In the genomic region with DNA sequence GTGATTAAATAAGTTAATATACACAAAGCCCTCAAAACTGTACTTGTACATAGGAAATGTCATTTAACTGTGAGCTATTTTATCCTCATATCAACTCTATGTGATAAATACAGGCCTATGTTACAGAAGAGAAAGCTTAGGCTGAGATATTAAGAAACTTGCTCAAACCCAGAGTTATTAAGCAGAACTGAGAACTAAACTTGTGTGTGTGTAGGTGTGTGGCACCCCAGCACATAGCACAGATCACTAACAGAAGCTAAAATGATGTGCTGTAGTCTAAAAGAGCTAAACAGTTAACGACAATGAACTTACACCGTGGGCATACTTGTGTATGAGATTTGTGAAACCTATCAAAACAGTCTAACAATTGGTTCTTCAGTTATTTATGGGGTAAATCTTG, we compare ENCODE assay signal across 15 cellular contexts. TPM values are rescaled to one million over a fixed set of nuclear protein-coding genes. Genes with fewer than 3 reads are reported as not detected.
DNase-seq lines count a peak whose midpoint lies in the region; ATAC-seq, FAIRE-seq and TF ChIP-seq lines count a peak whose summit lies in the region.
"Had no signal": no experiment of that assay in that cellular context is flagged by ENCODE, and none has a peak within 500 bp of the region (broad histone marks: within the 10 kb centered on the region; RNA-seq: fewer than 3 reads in every experiment).

No MANE protein-coding gene starts in this region.

- no peaks in the 10 kb centered on the region for H3K27me3 ChIP-seq in HepG2 (ENCODE audit: control insufficient read depth in 1 of 2, insufficient read depth in 2 of 2, low read length in 2 of 2)
- H3K27me3 ChIP-seq: uterus had no signal

- H3K36me3 ChIP-seq in HepG2 (replicated peaks in 1 of 2; ENCODE audit: control insufficient read depth in 1 of 2, insufficient read depth in 2 of 2, low read length in 2 of 2) = peaks cover 0 to 19% of the 10 kb centered on the region in 2 experiments; a peak in 3 of 5 replicates
- H3K36me3 ChIP-seq: uterus had no signal

- intact Hi-C loops in HepG2 (cut with micrococcal nuclease; ENCODE audit: unreplicated experiment) (no loop called here), Right ventricle myocardium superior (cut with DNase I) (no loop called here)

- peak; percentile 87 for ATAC-seq in GM18867 (IDR thresholded peaks at IDR 0.05; ENCODE audit: unreplicated experiment)
- peak; percentile 81 for ATAC-seq in GM21528 (IDR thresholded peaks at IDR 0.05; ENCODE audit: low FRiP score, unreplicated experiment)
- peak; percentile 82 for ATAC-seq in HG03066 (IDR thresholded peaks at IDR 0.05; ENCODE audit: low read depth, unreplicated experiment)
- no peak for ATAC-seq in memory B cell (ENCODE audit: low read depth)
- no peak for ATAC-seq in HepG2
- no peak for ATAC-seq in Right ventricle myocardium superior (ENCODE audit: poor library complexity)

- no peak overlapping the region for H3K9ac ChIP-seq in HepG2 (ENCODE audit: insufficient read depth, low read depth, low read length)

- POLR2A ChIA-PET in RWPE1 (lab: Yijun Ruan, JAX; ENCODE audit: low non-redundant PET) (no interaction called here), HepG2 (lab: Yijun Ruan, JAX) (no interaction called here)

- H3K4me3 ChIP-seq in HepG2 (replicated peaks in 1 of 3; ENCODE audit: insufficient read depth in 1 of 3, low read depth in 2 of 3, low read length in 3 of 3) = no peak overlapping the region
- H3K4me3 ChIP-seq: uterus had no signal

- CTCF ChIA-PET in RWPE1 (lab: Yijun Ruan, JAX) = no interaction called here
- CTCF ChIA-PET in HepG2 (lab: Yijun Ruan, JAX; ENCODE audit: low intra/inter-chr PET ratio, low total read pairs) = no interaction called here

- in situ Hi-C loops in HepG2 (cut with HindIII; ENCODE audit: extremely low pct_ligation_motif_present, low pct_unique_long_range_greater_than_20kb) = no loop called here

- peak overlapping the region; percentile 67 for H3K27ac Mint-ChIP-seq in memory B cell
- H3K27ac Mint-ChIP-seq: activated CD4-positive, alpha-beta T cell treated with anti-CD3 and anti-CD28 coated beads, Interleukin-2, amount 10 ng/mL, durations not matched to agents 7 days and 5 days had no signal

- TF ChIP-seq CTCF in RWPE1 (conservative IDR thresholded peaks at IDR 0.05; ENCODE audit: low read depth) = no peak
- no peak for TF ChIP-seq CTCF in HepG2 (CRISPR knock-in tag; IDR thresholded peaks at IDR 0.05)

- no peaks in the 10 kb centered on the region for H4K20me1 ChIP-seq in HepG2 (ENCODE audit: insufficient read depth, low read length)

- DNase-seq in memory B cell (ENCODE audit: low spot score in 2 of 2) (no peak), DMS53 (lab: John Stamatoyannopoulos, UW) (no peak), RWPE1 (ENCODE audit: low spot score) (no peak), HepG2 (ENCODE audit: low spot score) (no peak), Right ventricle myocardium superior (no peak)
- DNase-seq: activated CD4-positive, alpha-beta T cell treated with anti-CD3 and anti-CD28 coated beads, Interleukin-2, amount 10 ng/mL, durations not matched to agents 7 days and 5 days; KBM-7; mammary epithelial cell; NCI-H2227 treated with DMSO at 0.1 percent for 48 hours; uterus had no signal

- no peak overlapping the region for H2AFZ ChIP-seq in HepG2 (ENCODE audit: low read length)

- no peaks in the 10 kb centered on the region for H3K4me1 ChIP-seq in HepG2 (ENCODE audit: insufficient read depth, low read length)
- H3K4me1 ChIP-seq: uterus had no signal

- peaks cover 32% of the 10 kb centered on the region for H3K4me1 Mint-ChIP-seq in memory B cell

- TF ChIP-seq RAD21 in HepG2 (CRISPR knock-in tag; IDR thresholded peaks at IDR 0.05) = no peak

- 97% methylated on average over 2 of the region's 2 CpGs for WGBS in HepG2 (ENCODE audit: low lambda C conversion rate)

- TF ChIP-seq EP300 in HepG2 (IDR thresholded peaks at IDR 0.05; ENCODE audit: low read depth in 2 of 2, low read length in 2 of 2) = no peak
- no peak for TF ChIP-seq EP300 in HepG2 (CRISPR knock-in tag; IDR thresholded peaks at IDR 0.05; ENCODE audit: borderline replicate concordance)

- no peaks in the 10 kb centered on the region for H3K27me3 Mint-ChIP-seq in memory B cell
- H3K27me3 Mint-ChIP-seq: activated CD4-positive, alpha-beta T cell treated with anti-CD3 and anti-CD28 coated beads, Interleukin-2, amount 10 ng/mL, durations not matched to agents 7 days and 5 days; activated naive CD4-positive, alpha-beta T cell treated with anti-CD3 and anti-CD28 coated beads, Interleukin-2, amount 50 U/mL, for 24 hours had no signal

- FAIRE-seq in HepG2 (lab: Jason Lieb, UNC) = no peak
- FAIRE-seq: colon had no signal

- H3K79me2 ChIP-seq in HepG2 (ENCODE audit: insufficient read depth, low read length) = peaks cover 2% of the 10 kb centered on the region

- H3K4me3 Mint-ChIP-seq in memory B cell = no peak overlapping the region
- H3K4me3 Mint-ChIP-seq: activated CD4-positive, alpha-beta T cell treated with anti-CD3 and anti-CD28 coated beads, Interleukin-2, amount 10 ng/mL, durations not matched to agents 7 days and 5 days; activated naive CD4-positive, alpha-beta T cell treated with anti-CD3 and anti-CD28 coated beads, Interleukin-2, amount 50 U/mL, for 24 hours had no signal

- TF ChIP-seq POLR2A in HepG2 (IDR thresholded peaks at IDR 0.05; ENCODE audit: insufficient read depth in 1 of 2, low read depth in 2 of 2, low read length in 2 of 2) = no peak

- BruUV-seq in HepG2 (replicated peaks; lab: Mats Ljungman, UMichigan) = no TSS peak

- H3K36me3 Mint-ChIP-seq in memory B cell = peaks cover 9% of the 10 kb centered on the region

- no peak overlapping the region for H3K27ac ChIP-seq in RWPE1
- no peak overlapping the region for H3K27ac ChIP-seq in HepG2 (ENCODE audit: extremely low read length, insufficient read depth, low read length)
- H3K27ac ChIP-seq: uterus had no signal

- H3K9me3 Mint-ChIP-seq in memory B cell = no peaks in the 10 kb centered on the region
- H3K9me3 Mint-ChIP-seq: activated CD4-positive, alpha-beta T cell treated with anti-CD3 and anti-CD28 coated beads, Interleukin-2, amount 10 ng/mL, durations not matched to agents 7 days and 5 days; activated naive CD4-positive, alpha-beta T cell treated with anti-CD3 and anti-CD28 coated beads, Interleukin-2, amount 50 U/mL, for 24 hours had no signal

- no peaks in the 10 kb centered on the region for H3K9me3 ChIP-seq in HepG2 (ENCODE audit: low read length)
- H3K9me3 ChIP-seq: uterus had no signal

- H3K4me2 ChIP-seq in HepG2 (ENCODE audit: low read depth, low read length) = no peak overlapping the region

TF ChIP-seq in HepG2, 621 proteins besides CTCF, POLR2A, EP300 and RAD21 (continues in another document):
- TF ChIP-seq, protein P1, sequence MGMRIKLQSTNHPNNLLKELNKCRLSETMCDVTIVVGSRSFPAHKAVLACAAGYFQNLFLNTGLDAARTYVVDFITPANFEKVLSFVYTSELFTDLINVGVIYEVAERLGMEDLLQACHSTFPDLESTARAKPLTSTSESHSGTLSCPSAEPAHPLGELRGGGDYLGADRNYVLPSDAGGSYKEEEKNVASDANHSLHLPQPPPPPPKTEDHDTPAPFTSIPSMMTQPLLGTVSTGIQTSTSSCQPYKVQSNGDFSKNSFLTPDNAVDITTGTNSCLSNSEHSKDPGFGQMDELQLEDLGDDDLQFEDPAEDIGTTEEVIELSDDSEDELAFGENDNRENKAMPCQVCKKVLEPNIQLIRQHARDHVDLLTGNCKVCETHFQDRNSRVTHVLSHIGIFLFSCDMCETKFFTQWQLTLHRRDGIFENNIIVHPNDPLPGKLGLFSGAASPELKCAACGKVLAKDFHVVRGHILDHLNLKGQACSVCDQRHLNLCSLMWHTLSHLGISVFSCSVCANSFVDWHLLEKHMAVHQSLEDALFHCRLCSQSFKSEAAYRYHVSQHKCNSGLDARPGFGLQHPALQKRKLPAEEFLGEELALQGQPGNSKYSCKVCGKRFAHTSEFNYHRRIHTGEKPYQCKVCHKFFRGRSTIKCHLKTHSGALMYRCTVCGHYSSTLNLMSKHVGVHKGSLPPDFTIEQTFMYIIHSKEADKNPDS (CRISPR knock-in tag; IDR thresholded peaks at IDR 0.05) = no peak
- no peak for TF ChIP-seq TBL1XR1 (IDR thresholded peaks at IDR 0.05; ENCODE audit: borderline replicate concordance, low read length, partially characterized antibody)
- TF ChIP-seq ZNF510 (CRISPR knock-in tag; IDR thresholded peaks at IDR 0.05; ENCODE audit: low read depth) = no peak
- no peak for TF ChIP-seq NPAS2 (CRISPR knock-in tag; IDR thresholded peaks at IDR 0.05; ENCODE audit: borderline replicate concordance)
- TF ChIP-seq ZNF501 (CRISPR knock-in tag; IDR thresholded peaks at IDR 0.05) = no peak
- TF ChIP-seq ZFP90 (CRISPR knock-in tag; IDR thresholded peaks at IDR 0.05; ENCODE audit: borderline replicate concordance) = no peak
- TF ChIP-seq NFRKB (IDR thresholded peaks at IDR 0.05) = no peak
- TF ChIP-seq SMARCE1 (IDR thresholded peaks at IDR 0.05; ENCODE audit: borderline replicate concordance) = no peak

RNA-seq across cellular contexts. Expression of a gene that starts 34.5 kb away (rescaled TPM):
- total RNA-seq in HepG2 (2016; rRNA removed; fragmentation: Illumina TruSeq; extraction: Trizol) (71.7 and 119 TPM in 2 replicates), Right ventricle myocardium superior (54.9 TPM)
- 5.7 and 5.9 TPM in 2 replicates for total RNA-seq in HepG2 (2016; cell fraction: cytosol; rRNA removed; fragmentation: Illumina TruSeq; extraction: Trizol; ENCODE audit: low read depth)
- total RNA-seq in HepG2 (2016; cell fraction: insoluble cytoplasmic fraction; rRNA removed; fragmentation: Illumina TruSeq; extraction: Trizol) = 72.1 and 120 TPM in 2 replicates
- total RNA-seq in HepG2 (2016; cell fraction: membrane; rRNA removed; fragmentation: Illumina TruSeq; extraction: Trizol) = 39.9 and 40.8 TPM in 2 replicates
- 33.8 and 35.3 TPM in 2 replicates for total RNA-seq in HepG2 (2016; cell fraction: nucleus; rRNA removed; fragmentation: Illumina TruSeq; extraction: Trizol)
- polyA plus RNA-seq in HepG2 (2011; rRNA removed) = 25.6 and 31.1 TPM in 2 replicates
- polyA plus RNA-seq in HepG2 (2011; cell fraction: cytosol; rRNA removed) = 15.2 and 21.5 TPM in 2 replicates
- 8.0 and 9.7 TPM in 2 replicates for polyA plus RNA-seq in HepG2 (2011; cell fraction: nucleus; rRNA removed)
- polyA plus RNA-seq in HepG2 (2012) = 39.5 and 49.7 TPM in 2 replicates
- 3.8 and 3.9 TPM in 2 replicates for polyA plus RNA-seq in HepG2 (2016; cell fraction: cytosol; fragmentation: Illumina TruSeq; extraction: Trizol; ENCODE audit: low read depth)
- 122 and 125 TPM in 2 replicates for polyA plus RNA-seq in HepG2 (2016; cell fraction: insoluble cytoplasmic fraction; fragmentation: Illumina TruSeq; extraction: Trizol; ENCODE audit: low read depth)
- polyA plus RNA-seq in HepG2 (2016; cell fraction: membrane; fragmentation: Illumina TruSeq; extraction: Trizol; ENCODE audit: low read depth) = 23.7 and 24.3 TPM in 2 replicates
- 32.0 and 35.0 TPM in 2 replicates for polyA plus RNA-seq in HepG2 (2016; cell fraction: nucleus; fragmentation: Illumina TruSeq; extraction: Trizol; ENCODE audit: insufficient read depth, low read depth)
- 59.8 and 73.4 TPM in 2 replicates for polyA minus RNA-seq in HepG2 (2011; rRNA and poly(A)+ RNA removed; ENCODE audit: low replicate concordance)
- 55.1 and 57.2 TPM in 2 replicates for polyA minus RNA-seq in HepG2 (2011; cell fraction: cytosol; rRNA and poly(A)+ RNA removed)
- polyA minus RNA-seq in HepG2 (2011; cell fraction: nucleus; rRNA and poly(A)+ RNA removed) = 25.1 and 29.2 TPM in 2 replicates

Comparison
In these comparisons a context has a peak if more than half of its experiments do, and no peak if none do; other contexts are left out.
1. ATAC-seq: peak in GM18867 (single experiment), GM21528 (single experiment) and HG03066 (single experiment); none in memory B cell (single experiment), HepG2 (single experiment) and Right ventricle myocardium superior (single experiment).